Comparison of ENCODE assay signal across 8 cellular contexts in the genomic region with DNA sequence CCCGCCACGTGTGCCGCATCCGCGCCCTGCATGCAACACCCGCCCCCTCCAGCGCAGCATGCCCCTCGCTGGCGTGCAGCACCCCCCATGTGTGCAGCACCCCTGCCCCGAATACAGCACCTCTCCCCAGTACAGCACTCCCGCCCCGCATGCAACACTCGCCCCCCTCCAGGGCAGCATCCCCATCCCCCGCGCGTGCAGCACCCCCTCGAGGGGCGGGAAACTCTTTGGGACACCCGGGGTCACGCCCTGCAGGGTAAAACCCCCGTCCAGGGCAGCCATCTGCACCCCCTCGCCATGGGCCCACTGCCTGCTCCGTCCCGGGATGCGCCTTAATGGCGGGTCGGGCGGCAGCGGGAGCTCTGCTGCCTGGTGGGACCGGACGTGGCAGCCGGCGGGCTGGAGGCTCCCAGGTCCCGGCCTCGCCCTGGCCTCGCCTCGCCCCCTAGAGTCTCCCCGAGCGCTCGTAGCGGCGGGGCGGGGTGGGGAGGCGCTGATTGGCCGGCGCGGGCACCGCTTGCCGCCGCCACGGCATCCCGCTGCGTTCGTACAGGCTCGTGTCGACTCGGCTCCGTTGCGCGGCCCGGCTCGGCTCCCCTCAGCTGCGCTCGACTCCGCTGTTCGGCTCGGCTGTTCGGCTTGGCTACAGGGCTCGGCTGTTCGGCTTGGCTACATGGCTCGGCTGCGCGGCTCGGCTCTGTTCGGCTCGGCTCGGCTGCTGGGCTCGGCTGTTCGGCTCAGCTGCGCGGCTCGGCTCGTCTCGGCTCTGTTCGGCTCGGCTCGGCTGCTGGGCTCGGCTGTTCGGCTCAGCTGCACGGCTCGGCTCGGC. TPM values are rescaled to one million over a fixed set of nuclear protein-coding genes. Genes with fewer than 3 reads are reported as not detected.
DNase-seq lines count a peak whose midpoint lies in the region; ATAC-seq and TF ChIP-seq lines count a peak whose summit lies in the region.

No MANE protein-coding gene starts in this region.

- peak overlapping the region; percentile 72 for H3K9ac ChIP-seq in stomach smooth muscle (ENCODE audit: low read length in 2 of 2)

- no CpG with 5 or more reads among the region's 92 CpGs for WGBS in gastroesophageal sphincter (ENCODE audit: low coverage in 1 of 2), 2 donors

- intact Hi-C loops in activated naive CD4-positive, alpha-beta T cell treated with anti-CD3 and anti-CD28 coated beads for 36 hours (cut with micrococcal nuclease), result loop anchor here (1.0 to 10.0 kb wide), 5 partner anchors 55 to 695 kb away; a partner anchor contains a TSS

- H3K4me1 Mint-ChIP-seq in activated naive CD4-positive, alpha-beta T cell treated with anti-CD3 and anti-CD28 coated beads for 36 hours (ENCODE audit: low read depth), result peaks cover 3% of the 10 kb centered on the region

- DNase-seq in DMS53 treated with DMSO at 0.1 percent for 48 hours (lab: John Stamatoyannopoulos, UW; ENCODE audit: unreplicated experiment), result peak; percentile 93
- DNase-seq in H4 (ENCODE audit: low spot score), result peak; percentile 97
- peak; percentile 97 for DNase-seq in LoVo (ENCODE audit: low spot score)
- DNase-seq in SIG-M5 (lab: John Stamatoyannopoulos, UW), result peak; percentile 29
- peak; percentile 97 for DNase-seq in activated naive CD4-positive, alpha-beta T cell treated with anti-CD3 and anti-CD28 coated beads for 36 hours

- H3K9me3 ChIP-seq in gastroesophageal sphincter (no peaks in the 10 kb centered on the region), neuron (ENCODE audit: low read length) (no peaks in the 10 kb centered on the region), stomach smooth muscle (ENCODE audit: control insufficient read depth in 2 of 2, low read length in 2 of 2) (no peaks in the 10 kb centered on the region)

- no peak overlapping the region for H3K27ac Mint-ChIP-seq in activated naive CD4-positive, alpha-beta T cell treated with anti-CD3 and anti-CD28 coated beads for 36 hours

- H3K4me1 ChIP-seq in gastroesophageal sphincter (peaks cover 0 to 22% (median 13%) of the 10 kb centered on the region in 3 donors), neuron (ENCODE audit: insufficient read depth, low read length) (peaks cover 27% of the 10 kb centered on the region), stomach smooth muscle (ENCODE audit: control insufficient read depth, insufficient read depth, low read length) (peaks cover 16% of the 10 kb centered on the region)

- H3K27me3 ChIP-seq in gastroesophageal sphincter (peaks cover 36% of the 10 kb centered on the region), neuron (ENCODE audit: insufficient read depth, low read length) (no peaks in the 10 kb centered on the region), stomach smooth muscle (ENCODE audit: control insufficient read depth in 1 of 2, insufficient read depth in 2 of 2, low read length in 2 of 2) (peaks cover 20 to 23% of the 10 kb centered on the region in 2 donors)

- H2AFZ ChIP-seq in neuron (ENCODE audit: low read depth, low read length), result peak overlapping the region; percentile 87

- peak; percentile 98 for ATAC-seq in gastroesophageal sphincter

- peaks cover 21% of the 10 kb centered on the region for H3K27me3 Mint-ChIP-seq in activated naive CD4-positive, alpha-beta T cell treated with anti-CD3 and anti-CD28 coated beads for 36 hours (ENCODE audit: low read depth)

- H3K27ac ChIP-seq in gastroesophageal sphincter, result peak overlapping the region in 3 of 4 donors; percentile 75 to 81 (median 77)
- H3K27ac ChIP-seq in stomach smooth muscle (ENCODE audit: low read length), result no peak overlapping the region

- no peak for TF ChIP-seq EP300 in gastroesophageal sphincter (IDR thresholded peaks at IDR 0.05)

- H3K4me3 Mint-ChIP-seq in activated naive CD4-positive, alpha-beta T cell treated with anti-CD3 and anti-CD28 coated beads for 36 hours, result peak overlapping the region; percentile 56

- H3K36me3 Mint-ChIP-seq in activated naive CD4-positive, alpha-beta T cell treated with anti-CD3 and anti-CD28 coated beads for 36 hours (ENCODE audit: low read depth), result no peaks in the 10 kb centered on the region

- TF ChIP-seq CTCF in gastroesophageal sphincter (IDR thresholded peaks at IDR 0.05), result peak in 3 of 4 experiments; percentile 13 to 61 (median 39)

- CTCF ChIA-PET in activated naive CD4-positive, alpha-beta T cell treated with anti-CD3 and anti-CD28 coated beads for 36 hours (lab: Charles Lee), result interaction anchor here (0.8 to 1.2 kb wide), 2 partner anchors 54 to 167 kb away, joined by 3 read pairs; a partner anchor contains a TSS

- TF ChIP-seq POLR2A in gastroesophageal sphincter (IDR thresholded peaks at IDR 0.05), result no peak

- H3K36me3 ChIP-seq in gastroesophageal sphincter, result no peaks in the 10 kb centered on the region
- H3K36me3 ChIP-seq in neuron (ENCODE audit: insufficient read depth, low read length), result peaks cover 6% of the 10 kb centered on the region
- H3K36me3 ChIP-seq in stomach smooth muscle (ENCODE audit: control insufficient read depth in 2 of 2, insufficient read depth in 2 of 2, low read length in 2 of 2), result no peaks in the 10 kb centered on the region

- H3K4me3 ChIP-seq in gastroesophageal sphincter, result peak overlapping the region; percentile 23 to 65
- peak overlapping the region; percentile 67 for H3K4me3 ChIP-seq in neuron (ENCODE audit: low read length)
- peak overlapping the region; percentile 66 to 76 for H3K4me3 ChIP-seq in stomach smooth muscle (ENCODE audit: low read length in 2 of 2)

- H3K9me3 Mint-ChIP-seq in activated naive CD4-positive, alpha-beta T cell treated with anti-CD3 and anti-CD28 coated beads for 36 hours, result no peaks in the 10 kb centered on the region

RNA-seq across cellular contexts. Expression of a gene that starts 0.4 kb away (rescaled TPM):
- total RNA-seq in H4 (2014; rRNA removed; shearing (Covaris generic)), result 1.3 and 2.5 TPM in 2 replicates
- under 1 TPM; 0.17 to 0.44 TPM for total RNA-seq in activated naive CD4-positive, alpha-beta T cell treated with anti-CD3 and anti-CD28 coated beads for 36 hours
- 1 to 10 TPM; 1.4 to 8.6 (median 2.0) TPM for total RNA-seq in gastroesophageal sphincter

Comparison
In these comparisons a context has a peak if more than half of its experiments do, and no peak if none do; other contexts are left out.
1. DNase-seq: peak in every context shown above with its lines; median percentile 97 in H4; 97 in LoVo; 97 in activated naive CD4-positive, alpha-beta T cell treated with anti-CD3 and anti-CD28 coated beads for 36 hours; 93 in DMS53 treated with DMSO at 0.1 percent for 48 hours; 29 in SIG-M5.